In the genomic region with DNA sequence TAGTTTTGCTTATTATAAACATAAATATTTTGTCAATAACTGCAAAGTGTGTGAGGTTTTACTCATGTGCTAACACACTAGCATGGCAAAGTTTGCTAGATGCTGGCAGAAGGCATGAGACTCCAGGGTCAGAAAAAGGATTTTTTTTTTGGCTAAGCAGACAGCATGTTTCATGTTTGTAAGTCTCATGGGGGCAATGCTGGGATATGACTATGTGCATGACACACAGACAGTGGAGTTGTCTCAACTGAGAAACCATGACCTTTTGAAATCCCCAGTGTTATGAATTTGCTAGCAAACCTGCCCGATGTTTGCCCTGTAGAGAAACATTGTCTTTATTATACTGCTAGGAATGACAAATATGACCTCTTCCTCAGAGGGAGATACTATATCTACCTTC, we compare ENCODE assay signal across 16 cellular contexts.
DNase-seq lines count a peak whose midpoint lies in the region; ATAC-seq and TF ChIP-seq lines count a peak whose summit lies in the region.
"Had no signal": no experiment of that assay in that cellular context is flagged by ENCODE, and none has a peak within 500 bp of the region (broad histone marks: within the 10 kb centered on the region; RNA-seq: fewer than 3 reads in every experiment).

No MANE protein-coding gene starts in this region.

- intact Hi-C loops in HCT116 (cut with micrococcal nuclease) = no loop called here

- H3K27me3 ChIP-seq in HCT116 (ENCODE audit: insufficient read depth, low read length) = no peaks in the 10 kb centered on the region

- no peaks in the 10 kb centered on the region for H3K36me3 Mint-ChIP-seq in activated CD8-positive, alpha-beta memory T cell treated with anti-CD3 and anti-CD28 coated beads, Interleukin-2, amount 10 ng/mL, durations not matched to agents 7 days and 5 days
- H3K36me3 Mint-ChIP-seq in natural killer cell treated with Interleukin-12 subunit alpha and Interleukin-12 subunit beta and Interleukin-15 and Interleukin-18, amount 100 ng/mL, for 72 hours = no peaks in the 10 kb centered on the region
- H3K36me3 Mint-ChIP-seq: CD14-positive monocyte; CD8-positive, alpha-beta T cell had no signal

- TF ChIP-seq CTCF in HCT116 (IDR thresholded peaks at IDR 0.05 in 2 of 3, conservative IDR thresholded peaks at IDR 0.05 in 1 of 3; ENCODE audit: borderline replicate concordance in 1 of 3, insufficient read depth in 1 of 3, low read depth in 2 of 3, low read length in 2 of 3) = no peak
- no peak for TF ChIP-seq CTCF in choroid plexus epithelial cell (conservative IDR thresholded peaks at IDR 0.05; ENCODE audit: low read depth, low read length)

- H3K27ac ChIP-seq in HCT116 (ENCODE audit: low read depth, low read length) = no peak overlapping the region
- H3K27ac ChIP-seq: A549 had no signal

- ATAC-seq in HCT116 (no peak), GM21619 (IDR thresholded peaks at IDR 0.05; ENCODE audit: unreplicated experiment) (no peak)
- ATAC-seq in activated CD8-positive, alpha-beta memory T cell treated with anti-CD3 and anti-CD28 coated beads, Interleukin-2, amount 10 ng/mL, durations not matched to agents 7 days and 5 days = no peak
- ATAC-seq in natural killer cell treated with Interleukin-12 subunit alpha and Interleukin-12 subunit beta and Interleukin-15 and Interleukin-18, amount 100 ng/mL, for 72 hours = no peak
- ATAC-seq: A549; CD8-positive, alpha-beta T cell; GM12878 had no signal

- no peaks in the 10 kb centered on the region for H3K4me1 ChIP-seq in HCT116 (ENCODE audit: control insufficient read depth in 1 of 2, insufficient read depth in 2 of 2, low read length in 2 of 2)
- H3K4me1 ChIP-seq: A549 had no signal

- no TSS peak for BruUV-seq in HCT116 (replicated peaks; lab: Mats Ljungman, UMichigan)

- no peak overlapping the region for H3K27ac Mint-ChIP-seq in activated CD8-positive, alpha-beta memory T cell treated with anti-CD3 and anti-CD28 coated beads, Interleukin-2, amount 10 ng/mL, durations not matched to agents 7 days and 5 days
- H3K27ac Mint-ChIP-seq in natural killer cell treated with Interleukin-12 subunit alpha and Interleukin-12 subunit beta and Interleukin-15 and Interleukin-18, amount 100 ng/mL, for 72 hours = no peak overlapping the region
- H3K27ac Mint-ChIP-seq: CD14-positive monocyte; CD8-positive, alpha-beta T cell; H9 had no signal

- DNase-seq in HCT116 (ENCODE audit: low read depth, low spot score) (no peak), RKO (ENCODE audit: low spot score) (peak; percentile 22), choroid plexus epithelial cell (ENCODE audit: low read depth) (peak; percentile 5), 8988T (no peak)
- DNase-seq in activated CD8-positive, alpha-beta memory T cell treated with anti-CD3 and anti-CD28 coated beads, Interleukin-2, amount 10 ng/mL, durations not matched to agents 7 days and 5 days = no peak
- no peak for DNase-seq in natural killer cell treated with Interleukin-12 subunit alpha and Interleukin-12 subunit beta and Interleukin-15 and Interleukin-18, amount 100 ng/mL, for 72 hours (ENCODE audit: low spot score)
- DNase-seq: CD8-positive, alpha-beta T cell; COR-L47; DMS53; GOT3; H9; KBM-7 had no signal

- CTCF ChIA-PET in HCT116 (lab: Charles Lee) = no interaction called here
- CTCF ChIA-PET in activated CD8-positive, alpha-beta memory T cell treated with anti-CD3 and anti-CD28 coated beads, Interleukin-2, amount 10 ng/mL, durations not matched to agents 7 days and 5 days (lab: Charles Lee) = no interaction called here

- POLR2A ChIA-PET in HCT116 (lab: Charles Lee) = no interaction called here

- RAD21 ChIA-PET in HCT116 (lab: Charles Lee; ENCODE audit: low non-redundant PET in 1 of 2, low total read pairs in 2 of 2, uncharacterized antibody in 2 of 2, unreplicated experiment in 2 of 2) = no interaction called here

- no peaks in the 10 kb centered on the region for H3K9me3 ChIP-seq in HCT116 (ENCODE audit: control insufficient read depth in 1 of 2, insufficient read depth in 1 of 2, low read depth in 1 of 2, low read length in 2 of 2)
- H3K9me3 ChIP-seq: A549 had no signal

- H3K36me3 ChIP-seq in HCT116 (ENCODE audit: control insufficient read depth in 1 of 2, insufficient read depth in 2 of 2, low read length in 2 of 2) = no peaks in the 10 kb centered on the region

- H4K20me1 ChIP-seq in HCT116 (ENCODE audit: insufficient read depth) = no peaks in the 10 kb centered on the region

- H3K9me3 Mint-ChIP-seq in activated CD8-positive, alpha-beta memory T cell treated with anti-CD3 and anti-CD28 coated beads, Interleukin-2, amount 10 ng/mL, durations not matched to agents 7 days and 5 days (ENCODE audit: low read depth) = peaks cover 5% of the 10 kb centered on the region
- H3K9me3 Mint-ChIP-seq in natural killer cell treated with Interleukin-12 subunit alpha and Interleukin-12 subunit beta and Interleukin-15 and Interleukin-18, amount 100 ng/mL, for 72 hours = peaks cover 13% of the 10 kb centered on the region
- H3K9me3 Mint-ChIP-seq: H9 had no signal

- H3K4me2 ChIP-seq in HCT116 (ENCODE audit: low read length) = no peak overlapping the region
- H3K4me2 ChIP-seq: A549 had no signal

- no peaks in the 10 kb centered on the region for H3K27me3 Mint-ChIP-seq in activated CD8-positive, alpha-beta memory T cell treated with anti-CD3 and anti-CD28 coated beads, Interleukin-2, amount 10 ng/mL, durations not matched to agents 7 days and 5 days
- H3K27me3 Mint-ChIP-seq in natural killer cell treated with Interleukin-12 subunit alpha and Interleukin-12 subunit beta and Interleukin-15 and Interleukin-18, amount 100 ng/mL, for 72 hours = no peaks in the 10 kb centered on the region

- no peak overlapping the region for H3K4me3 Mint-ChIP-seq in activated CD8-positive, alpha-beta memory T cell treated with anti-CD3 and anti-CD28 coated beads, Interleukin-2, amount 10 ng/mL, durations not matched to agents 7 days and 5 days
- no peak overlapping the region for H3K4me3 Mint-ChIP-seq in natural killer cell treated with Interleukin-12 subunit alpha and Interleukin-12 subunit beta and Interleukin-15 and Interleukin-18, amount 100 ng/mL, for 72 hours
- H3K4me3 Mint-ChIP-seq: CD14-positive monocyte; CD8-positive, alpha-beta T cell; H9 had no signal

- H3K4me3 ChIP-seq in HCT116 (replicated peaks in 1 of 2; ENCODE audit: low read depth in 1 of 2, low read length in 2 of 2) = no peak overlapping the region
- H3K4me3 ChIP-seq in choroid plexus epithelial cell (ENCODE audit: low read depth, low read length) = no peak overlapping the region
- H3K4me3 ChIP-seq: A549, GM12878 had no signal

- H3K9me2 ChIP-seq in HCT116 (ENCODE audit: insufficient read depth) = no peaks in the 10 kb centered on the region

- no peak overlapping the region for H3K9ac ChIP-seq in HCT116 (ENCODE audit: low read length)

- no peaks in the 10 kb centered on the region for H3K79me2 ChIP-seq in HCT116 (ENCODE audit: insufficient read depth, low read length)

- H3K4me1 Mint-ChIP-seq in activated CD8-positive, alpha-beta memory T cell treated with anti-CD3 and anti-CD28 coated beads, Interleukin-2, amount 10 ng/mL, durations not matched to agents 7 days and 5 days = no peaks in the 10 kb centered on the region
- no peaks in the 10 kb centered on the region for H3K4me1 Mint-ChIP-seq in natural killer cell treated with Interleukin-12 subunit alpha and Interleukin-12 subunit beta and Interleukin-15 and Interleukin-18, amount 100 ng/mL, for 72 hours (ENCODE audit: low read depth in 2 of 2)
- H3K4me1 Mint-ChIP-seq: CD14-positive monocyte, H9 had no signal

- peak overlapping the region; percentile 22 for H2AFZ ChIP-seq in HCT116 (ENCODE audit: low read depth, low read length, poor library complexity, severe bottlenecking)

- no peak for TF ChIP-seq RAD21 in HCT116 (IDR thresholded peaks at IDR 0.05; ENCODE audit: low read depth)

- TF ChIP-seq POLR2A in HCT116 (IDR thresholded peaks at IDR 0.05; ENCODE audit: borderline replicate concordance, extremely low read depth, insufficient read depth, insufficient read length) = no peak

TF ChIP-seq in HCT116, 20 proteins besides CTCF, POLR2A, EP300 and RAD21 (continues in another document):
- TF ChIP-seq CEBPB (IDR thresholded peaks at IDR 0.05; ENCODE audit: low read depth) = no peak
- TF ChIP-seq YY1 (IDR thresholded peaks at IDR 0.05; ENCODE audit: extremely low read depth, insufficient replicate concordance, low read depth, low read length) = no peak
- no peak for TF ChIP-seq EZH2 (IDR thresholded peaks at IDR 0.05)
- no peak for TF ChIP-seq FOSL1 (IDR thresholded peaks at IDR 0.05; ENCODE audit: low read depth)
- no peak for TF ChIP-seq JUND (IDR thresholded peaks at IDR 0.05)
- no peak for TF ChIP-seq SIN3A (IDR thresholded peaks at IDR 0.05; ENCODE audit: low read depth)
- TF ChIP-seq ZNF274 (IDR thresholded peaks at IDR 0.05; ENCODE audit: low read depth, low read length) = no peak
- TF ChIP-seq EZH2phosphoT487 (IDR thresholded peaks at IDR 0.05; ENCODE audit: borderline replicate concordance) = no peak
- TF ChIP-seq EGR1 (IDR thresholded peaks at IDR 0.05; ENCODE audit: low read depth) = no peak
- TF ChIP-seq, protein P1, sequence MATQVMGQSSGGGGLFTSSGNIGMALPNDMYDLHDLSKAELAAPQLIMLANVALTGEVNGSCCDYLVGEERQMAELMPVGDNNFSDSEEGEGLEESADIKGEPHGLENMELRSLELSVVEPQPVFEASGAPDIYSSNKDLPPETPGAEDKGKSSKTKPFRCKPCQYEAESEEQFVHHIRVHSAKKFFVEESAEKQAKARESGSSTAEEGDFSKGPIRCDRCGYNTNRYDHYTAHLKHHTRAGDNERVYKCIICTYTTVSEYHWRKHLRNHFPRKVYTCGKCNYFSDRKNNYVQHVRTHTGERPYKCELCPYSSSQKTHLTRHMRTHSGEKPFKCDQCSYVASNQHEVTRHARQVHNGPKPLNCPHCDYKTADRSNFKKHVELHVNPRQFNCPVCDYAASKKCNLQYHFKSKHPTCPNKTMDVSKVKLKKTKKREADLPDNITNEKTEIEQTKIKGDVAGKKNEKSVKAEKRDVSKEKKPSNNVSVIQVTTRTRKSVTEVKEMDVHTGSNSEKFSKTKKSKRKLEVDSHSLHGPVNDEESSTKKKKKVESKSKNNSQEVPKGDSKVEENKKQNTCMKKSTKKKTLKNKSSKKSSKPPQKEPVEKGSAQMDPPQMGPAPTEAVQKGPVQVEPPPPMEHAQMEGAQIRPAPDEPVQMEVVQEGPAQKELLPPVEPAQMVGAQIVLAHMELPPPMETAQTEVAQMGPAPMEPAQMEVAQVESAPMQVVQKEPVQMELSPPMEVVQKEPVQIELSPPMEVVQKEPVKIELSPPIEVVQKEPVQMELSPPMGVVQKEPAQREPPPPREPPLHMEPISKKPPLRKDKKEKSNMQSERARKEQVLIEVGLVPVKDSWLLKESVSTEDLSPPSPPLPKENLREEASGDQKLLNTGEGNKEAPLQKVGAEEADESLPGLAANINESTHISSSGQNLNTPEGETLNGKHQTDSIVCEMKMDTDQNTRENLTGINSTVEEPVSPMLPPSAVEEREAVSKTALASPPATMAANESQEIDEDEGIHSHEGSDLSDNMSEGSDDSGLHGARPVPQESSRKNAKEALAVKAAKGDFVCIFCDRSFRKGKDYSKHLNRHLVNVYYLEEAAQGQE (IDR thresholded peaks at IDR 0.05; ENCODE audit: low read depth) = no peak

Comparison
In these comparisons a context has a peak if more than half of its experiments do, and no peak if none do; other contexts are left out.
1. DNase-seq: peak in RKO (single experiment) and choroid plexus epithelial cell (single experiment); none in HCT116 (single experiment), 8988T (single experiment), activated CD8-positive, alpha-beta memory T cell treated with anti-CD3 and anti-CD28 coated beads, Interleukin-2, amount 10 ng/mL, durations not matched to agents 7 days and 5 days (single experiment) and natural killer cell treated with Interleukin-12 subunit alpha and Interleukin-12 subunit beta and Interleukin-15 and Interleukin-18, amount 100 ng/mL, for 72 hours (single experiment).